8 cellular contexts compared by ENCODE assay signal in the genomic region with DNA sequence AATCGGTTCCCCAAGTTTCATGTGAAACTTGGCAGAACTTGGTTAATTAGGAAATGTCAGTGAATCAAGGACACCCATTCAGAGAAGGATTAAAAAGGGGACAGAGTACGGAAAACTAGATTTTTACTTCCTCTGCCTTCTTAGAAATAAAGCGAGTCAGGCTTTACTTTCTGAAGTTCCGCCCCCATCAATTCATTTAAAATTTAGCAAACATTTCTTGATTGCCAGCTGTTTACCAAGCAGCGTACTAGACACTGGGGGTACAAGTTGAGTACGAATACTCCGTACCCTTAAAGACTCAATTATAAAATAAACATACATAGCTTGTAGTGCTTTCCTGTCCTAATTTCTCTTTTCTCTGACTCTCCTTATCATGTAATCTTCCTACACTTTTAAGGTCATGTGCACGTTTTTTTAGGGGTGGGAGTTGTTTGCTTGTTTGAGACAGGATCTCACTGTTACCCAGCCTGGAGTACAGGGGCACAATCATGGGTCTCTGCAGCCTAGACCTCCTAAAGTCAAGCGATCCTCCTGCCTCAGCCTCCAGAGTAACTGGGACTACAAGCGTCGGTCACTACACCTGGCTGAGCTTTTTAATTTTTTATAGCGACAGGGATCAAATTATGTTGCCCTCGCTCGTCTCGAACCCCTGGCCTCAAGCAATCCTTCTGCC. TPM values are rescaled to one million over a fixed set of nuclear protein-coding genes. Genes with fewer than 3 reads are reported as not detected.
A peak's percentile ranks its signal among the peaks of the same experiment; 100 is the strongest.
DNase-seq lines count a peak whose midpoint lies in the region; ATAC-seq, FAIRE-seq and TF ChIP-seq lines count a peak whose summit lies in the region.

No MANE protein-coding gene starts in this region.

- H3K9ac ChIP-seq in endothelial cell of umbilical vein (replicated peaks; ENCODE audit: extremely low read depth, insufficient read depth, low read length): peak overlapping the region; percentile 8
- no peak overlapping the region for H3K9ac ChIP-seq in trophoblast cell (ENCODE audit: low read length)

- H3K23ac ChIP-seq in trophoblast cell (ENCODE audit: low read length): no peak overlapping the region

- POLR2A ChIA-PET in RWPE1 (lab: Yijun Ruan, JAX; ENCODE audit: low non-redundant PET): no interaction called here
- POLR2A ChIA-PET in endothelial cell of umbilical vein (lab: Charles Lee): no interaction called here

- H3K9me2 ChIP-seq in DOHH2 (replicated peaks; ENCODE audit: control insufficient read depth, low read length): no peaks in the 10 kb centered on the region

- peaks cover 12% of the 10 kb centered on the region for H4K20me1 ChIP-seq in DOHH2 (ENCODE audit: control insufficient read depth, insufficient read depth, low read depth, low read length)
- H4K20me1 ChIP-seq in endothelial cell of umbilical vein (replicated peaks; ENCODE audit: control insufficient read depth, extremely low read depth, insufficient read depth, low read length): no peaks in the 10 kb centered on the region

- no peak overlapping the region for H3K18ac ChIP-seq in trophoblast cell (ENCODE audit: low read length)

- no peak for FAIRE-seq in endothelial cell of umbilical vein (lab: Jason Lieb, UNC)

- no peak overlapping the region for H3K27ac ChIP-seq in DOHH2 (ENCODE audit: low read depth, low read length)
- peak overlapping the region; percentile 98; the same call in 1 of the 2 replicates for H3K27ac ChIP-seq in RWPE1
- H3K27ac ChIP-seq in endothelial cell of umbilical vein (ENCODE audit: insufficient read depth, low read depth, low read length): no peak overlapping the region
- no peak overlapping the region for H3K27ac ChIP-seq in trophoblast cell (ENCODE audit: low read depth, low read length)
- no peak overlapping the region for H3K27ac ChIP-seq in effector memory CD4-positive, alpha-beta T cell (ENCODE audit: insufficient read depth, low read length, poor library complexity, severe bottlenecking)

- H2BK5ac ChIP-seq in trophoblast cell (ENCODE audit: low read depth, low read length, poor library complexity): no peak overlapping the region

- no peaks in the 10 kb centered on the region for H3K9me1 ChIP-seq in endothelial cell of umbilical vein (replicated peaks; ENCODE audit: control insufficient read depth, extremely low read depth, insufficient read depth, low read length)

- TF ChIP-seq CTCF in DOHH2 (IDR thresholded peaks at IDR 0.05; ENCODE audit: low read depth, low read length, poor library complexity, severe bottlenecking): peak; percentile 21
- TF ChIP-seq CTCF in RWPE1 (conservative IDR thresholded peaks at IDR 0.05; ENCODE audit: low read depth): peak; percentile 37; the same call in 1 of the 2 replicates
- TF ChIP-seq CTCF in endothelial cell of umbilical vein (IDR thresholded peaks at IDR 0.05; ENCODE audit: extremely low read depth in 1 of 2, insufficient read depth in 1 of 2, low read depth in 1 of 2, low read length in 2 of 2): peak in 1 of 2 donors; percentile 50

- H2BK12ac ChIP-seq in trophoblast cell (ENCODE audit: low read length): no peak overlapping the region

- TF ChIP-seq POLR2A in endothelial cell of umbilical vein (IDR thresholded peaks at IDR 0.05; ENCODE audit: low read depth, low read length): no peak

- H3K4me2 ChIP-seq in DOHH2 (ENCODE audit: low read length) (peak overlapping the region; percentile 69), endothelial cell of umbilical vein (ENCODE audit: insufficient read depth, low read length) (peak overlapping the region; percentile 85), trophoblast cell (ENCODE audit: low read length) (peak overlapping the region; percentile 49)

- H3K4ac ChIP-seq in trophoblast cell (ENCODE audit: low read depth, low read length): no peak overlapping the region

- H4K8ac ChIP-seq in trophoblast cell (ENCODE audit: low read depth, low read length): peak overlapping the region; percentile 74

- intact Hi-C loops in endothelial cell of umbilical vein (cut with micrococcal nuclease): loop anchor here (1.0 to 2.0 kb wide), 4 partner anchors 21 to 379 kb away; a partner anchor contains a TSS

- H4K12ac ChIP-seq in trophoblast cell (ENCODE audit: low read depth, low read length): no peak overlapping the region

- H4K91ac ChIP-seq in trophoblast cell (ENCODE audit: low read depth, low read length): no peak overlapping the region

- DNase-seq in RWPE1 (ENCODE audit: low spot score) (no peak), endothelial cell of umbilical vein (ENCODE audit: low read depth, low spot score) (no peak), trophoblast cell (no peak)
- no peak for DNase-seq in effector memory CD4-positive, alpha-beta T cell

- H3F3A ChIP-seq in DOHH2 (ENCODE audit: control insufficient read depth, insufficient read depth): peaks cover 22% of the 10 kb centered on the region

- H2BK120ac ChIP-seq in trophoblast cell (ENCODE audit: insufficient read depth, low read length, poor library complexity): no peak overlapping the region

- dilution Hi-C loops in endothelial cell of umbilical vein (cut with MboI; ENCODE audit: extremely low pct_ligation_motif_present, low sequenced_read_pairs): no loop called here

- H3K4me1 ChIP-seq in DOHH2 (ENCODE audit: control insufficient read depth, low read length) (peaks cover 31% of the 10 kb centered on the region), endothelial cell of umbilical vein (ENCODE audit: control insufficient read depth, extremely low read depth, insufficient read depth, low read length) (peaks cover 13% of the 10 kb centered on the region), trophoblast cell (ENCODE audit: control insufficient read depth in 1 of 2, insufficient read depth in 2 of 2, low read length in 2 of 2) (no peaks in the 10 kb centered on the region)
- H3K4me1 ChIP-seq in effector memory CD4-positive, alpha-beta T cell (ENCODE audit: control insufficient read depth, insufficient read depth, low read length, poor library complexity, severe bottlenecking): peaks cover 13% of the 10 kb centered on the region

- H3K9me3 ChIP-seq in DOHH2 (ENCODE audit: control insufficient read depth, insufficient read depth, low read length): no peaks in the 10 kb centered on the region
- H3K9me3 ChIP-seq in endothelial cell of umbilical vein (replicated peaks; ENCODE audit: control insufficient read depth, insufficient read depth, low read length): no peaks in the 10 kb centered on the region
- no peaks in the 10 kb centered on the region for H3K9me3 ChIP-seq in trophoblast cell (ENCODE audit: insufficient read depth, low read depth, low read length)
- H3K9me3 ChIP-seq in effector memory CD4-positive, alpha-beta T cell (ENCODE audit: control insufficient read depth, low read length): no peaks in the 10 kb centered on the region

- H3K14ac ChIP-seq in trophoblast cell (ENCODE audit: low read length): no peak overlapping the region

- H3K79me2 ChIP-seq in DOHH2 (ENCODE audit: control insufficient read depth, low read length): peaks cover 43% of the 10 kb centered on the region
- peaks cover 40% of the 10 kb centered on the region for H3K79me2 ChIP-seq in endothelial cell of umbilical vein (ENCODE audit: control insufficient read depth, insufficient read depth, low read length)
- H3K79me2 ChIP-seq in trophoblast cell (ENCODE audit: control insufficient read depth, insufficient read depth, low read length, poor library complexity): peaks cover 8% of the 10 kb centered on the region

- H3K27me3 ChIP-seq in DOHH2 (ENCODE audit: control insufficient read depth, low read length): no peaks in the 10 kb centered on the region
- H3K27me3 ChIP-seq in endothelial cell of umbilical vein (ENCODE audit: control insufficient read depth in 2 of 2, insufficient read depth in 2 of 2, low read length in 2 of 2): peaks cover 8 to 10% of the 10 kb centered on the region in 2 experiments
- H3K27me3 ChIP-seq in trophoblast cell (ENCODE audit: insufficient read depth, low read length): no peaks in the 10 kb centered on the region
- no peaks in the 10 kb centered on the region for H3K27me3 ChIP-seq in effector memory CD4-positive, alpha-beta T cell (replicated peaks; ENCODE audit: control insufficient read depth, insufficient read depth, low read length, poor library complexity, severe bottlenecking)

- peaks cover 7% of the 10 kb centered on the region for H3K79me1 ChIP-seq in trophoblast cell (ENCODE audit: low read length)

- BruUV-seq in endothelial cell of umbilical vein (replicated peaks; lab: Mats Ljungman, UMichigan): no TSS peak

- ATAC-seq in GM21529 (IDR thresholded peaks at IDR 0.05; ENCODE audit: unreplicated experiment): no peak
- no peak for ATAC-seq in GM18873 (IDR thresholded peaks at IDR 0.05; ENCODE audit: low FRiP score, unreplicated experiment)
- ATAC-seq in HG02588 (IDR thresholded peaks at IDR 0.05; ENCODE audit: unreplicated experiment): no peak

- H3K4me3 ChIP-seq in DOHH2 (ENCODE audit: low read length): peak overlapping the region; percentile 55
- peak overlapping the region in 2 of 3 experiments; percentile 16 to 66 for H3K4me3 ChIP-seq in endothelial cell of umbilical vein (replicated peaks in 1 of 3; ENCODE audit: insufficient read depth in 1 of 3, low read depth in 1 of 3, low read length in 3 of 3)
- H3K4me3 ChIP-seq in trophoblast cell (ENCODE audit: low read depth, low read length): no peak overlapping the region
- H3K4me3 ChIP-seq in effector memory CD4-positive, alpha-beta T cell (ENCODE audit: insufficient read depth, low read depth, low read length, poor library complexity, severe bottlenecking): no peak overlapping the region

- CTCF ChIA-PET in RWPE1 (lab: Yijun Ruan, JAX): interaction anchor here (0.6 to 1.4 kb wide), 11 partner anchors 16 to 626 kb away, joined by 3 to 7 read pairs (median 3); no protein-coding TSS in a partner anchor
- CTCF ChIA-PET in endothelial cell of umbilical vein (lab: Charles Lee): interaction anchor here (0.7 to 3.1 kb wide), 17 partner anchors 9 to 182 kb away, joined by 3 to 39 read pairs (median 4); a partner anchor contains a TSS

- H2AFZ ChIP-seq in endothelial cell of umbilical vein (ENCODE audit: low read depth, low read length): peak overlapping the region; percentile 84
- no peak overlapping the region for H2AFZ ChIP-seq in trophoblast cell (ENCODE audit: insufficient read depth, low read length, poor library complexity)

- H3K36me3 ChIP-seq in DOHH2 (ENCODE audit: control insufficient read depth, low read length): peaks cover 26% of the 10 kb centered on the region
- H3K36me3 ChIP-seq in endothelial cell of umbilical vein (ENCODE audit: control insufficient read depth in 2 of 2, extremely low read depth in 1 of 2, insufficient read depth in 2 of 2, low read length in 2 of 2): no peaks in the 10 kb centered on the region
- H3K36me3 ChIP-seq in trophoblast cell (ENCODE audit: control insufficient read depth in 1 of 2, insufficient read depth in 2 of 2, low read length in 2 of 2): no peaks in the 10 kb centered on the region
- no peaks in the 10 kb centered on the region for H3K36me3 ChIP-seq in effector memory CD4-positive, alpha-beta T cell (ENCODE audit: control insufficient read depth, insufficient read depth, low read length)

- H2AK5ac ChIP-seq in trophoblast cell (ENCODE audit: low read length): no peak overlapping the region

- no CpG with 5 or more reads among the region's 15 CpGs for WGBS in trophoblast cell (ENCODE audit: extremely low coverage, insufficient coverage, insufficient read length)

RNA-seq across cellular contexts. Expression of a gene that starts 0.7 kb away (rescaled TPM):
- total RNA-seq in endothelial cell of umbilical vein: 53.6 and 58.8 TPM in 2 replicates
- polyA plus RNA-seq in endothelial cell of umbilical vein: 59.1 and 63.0 TPM in 2 replicates
- polyA plus RNA-seq in endothelial cell of umbilical vein (2011; cell fraction: cytosol; rRNA removed): 44.1 and 49.7 TPM in 2 replicates
- polyA plus RNA-seq in endothelial cell of umbilical vein (2011; cell fraction: nucleus; rRNA removed): 46.8 and 56.6 TPM in 2 replicates
- 47.4 and 57.6 TPM in 2 replicates for polyA plus RNA-seq in endothelial cell of umbilical vein (2012)
- polyA minus RNA-seq in endothelial cell of umbilical vein: 37.2 and 48.9 TPM in 2 replicates
- polyA minus RNA-seq in endothelial cell of umbilical vein (2011; cell fraction: cytosol; rRNA and poly(A)+ RNA removed): 9.2 TPM
- polyA minus RNA-seq in endothelial cell of umbilical vein (2011; cell fraction: nucleus; rRNA and poly(A)+ RNA removed): 43.8 and 62.8 TPM in 2 replicates
- polyA plus RNA-seq in trophoblast cell (2013): 59.4 and 60.1 TPM in 2 replicates

Comparison
In these comparisons a context has a peak if more than half of its experiments do, and no peak if none do; other contexts are left out.
1. H3K4me3 ChIP-seq: peak in DOHH2 (single experiment) and endothelial cell of umbilical vein (2 of 3); none in trophoblast cell (single experiment) and effector memory CD4-positive, alpha-beta T cell (single experiment).
2. Peak in every context shown above with its lines, with median percentiles within 50 percentile points of each other: H3K4me2 ChIP-seq.